20 cellular contexts compared by ENCODE assay signal in the genomic region with DNA sequence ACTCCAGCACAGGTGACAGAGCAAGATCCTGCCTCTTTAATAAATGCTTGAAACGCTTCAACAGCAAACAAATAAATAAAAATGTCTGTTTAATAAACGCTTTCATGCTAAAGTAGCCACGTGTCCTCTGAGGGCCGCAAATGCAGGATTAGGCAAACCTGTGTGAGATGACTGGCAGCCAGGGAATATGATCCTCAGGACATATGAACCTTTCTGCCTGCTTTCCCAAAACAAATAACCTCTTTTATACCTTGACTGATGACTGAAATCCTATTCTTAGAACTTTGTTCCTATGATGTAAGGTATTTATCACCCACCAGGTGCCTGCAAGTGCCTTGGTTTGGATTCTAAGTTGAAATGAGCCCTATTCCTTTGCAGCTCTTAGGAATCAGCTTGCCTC. TPM values are rescaled to one million over a fixed set of nuclear protein-coding genes. Genes with fewer than 3 reads are reported as not detected.
DNase-seq lines count a peak whose midpoint lies in the region; ATAC-seq and TF ChIP-seq lines count a peak whose summit lies in the region.
"Had no signal": no experiment of that assay in that cellular context is flagged by ENCODE, and none has a peak within 500 bp of the region (broad histone marks: within the 10 kb centered on the region; RNA-seq: fewer than 3 reads in every experiment).

No MANE protein-coding gene starts in this region.

- H3K27ac ChIP-seq in psoas muscle = peak overlapping the region; percentile 73
- H3K27ac ChIP-seq: C4-2B had no signal

- H3K9me3 ChIP-seq in psoas muscle = no peaks in the 10 kb centered on the region

- ATAC-seq in psoas muscle = peak; percentile 72 to 81 (median 76)
- ATAC-seq: Right ventricle myocardium inferior had no signal

- intact Hi-C loops in psoas muscle (cut with DNase I) (loop anchor here in 1 of 2 donors (5.0 kb wide), 2 partner anchors 132 to 257 kb away; no protein-coding TSS in a partner anchor), posterior vena cava (cut with DNase I) (no loop called here)

- H3K4me1 ChIP-seq in psoas muscle = peaks cover 29% of the 10 kb centered on the region

- no peak for TF ChIP-seq CTCF in psoas muscle (IDR thresholded peaks at IDR 0.05)

- DNase-seq in NCI-H187 treated with DMSO at 0.1 percent for 48 hours (lab: John Stamatoyannopoulos, UW) (peak; percentile 41), NCI-H187 (lab: John Stamatoyannopoulos, UW) (no peak), NCI-H2107 (lab: John Stamatoyannopoulos, UW) (peak; percentile 80), NCI-H526 (lab: John Stamatoyannopoulos, UW) (peak; percentile 26 to 27), psoas muscle (no peak), activated T-cell treated with anti-CD3 and anti-CD28 coated beads for 4 hours (no peak), posterior vena cava (ENCODE audit: low spot score) (no peak)
- DNase-seq in activated CD4-positive, alpha-beta T cell treated with anti-CD3 and anti-CD28 coated beads, Interleukin-2, amount 50 U/mL, for 48 hours = no peak
- DNase-seq: 8988T, COR-L47, DMS153, HCEC 1CT, Karpas-422, MM.1S, NCI-H1105 treated with DMSO at 0.1 percent for 48 hours, NCI-H2081 treated with DMSO at 0.1 percent for 48 hours, NCI-H524 treated with DMSO at 0.1 percent for 48 hours had no signal

- no peaks in the 10 kb centered on the region for H3K36me3 ChIP-seq in psoas muscle (ENCODE audit: insufficient read depth in 1 of 2, low read depth in 1 of 2)

- H3K27me3 ChIP-seq in psoas muscle (ENCODE audit: insufficient read depth in 3 of 3, low read length in 2 of 3) = no peaks in the 10 kb centered on the region

- WGBS in psoas muscle, 3 donors = 18 to 33% (median 22%) methylated on average over 4 of the region's 4 CpGs

- H3K4me3 ChIP-seq in psoas muscle = no peak overlapping the region

RNA-seq across cellular contexts. Expression of gene FLVCR2, which starts 14.5 kb away (rescaled TPM):
- total RNA-seq in psoas muscle (1 to 10 TPM in 3 of 4 donors, under 1 TPM in 1; 0.71 to 9.4 (median 5.7) TPM), posterior vena cava (1 to 10 TPM; 4.8 to 7.9 TPM)
- 1 to 10 TPM; 2.5 to 9.8 (median 4.2) TPM for polyA plus RNA-seq in psoas muscle

RNA-seq across cellular contexts. Expression of gene BATF, which starts 41.7 kb away (rescaled TPM):
- total RNA-seq in psoas muscle (under 1 TPM in 3 of 4 donors, not detected in 1; 0.58 to 0.77 (median 0.76) TPM), posterior vena cava (1 to 10 TPM; 2.0 to 2.5 TPM)
- under 1 TPM; 0.29 to 0.86 (median 0.70) TPM for polyA plus RNA-seq in psoas muscle
- total RNA-seq: G401 had no signal

Comparison
In these comparisons a context has a peak if more than half of its experiments do, and no peak if none do; other contexts are left out.
1. DNase-seq: peak in NCI-H187 treated with DMSO at 0.1 percent for 48 hours (single experiment), NCI-H2107 (single experiment) and NCI-H526 (2 of 2); none in NCI-H187 (0 of 2), psoas muscle (0 of 2), activated CD4-positive, alpha-beta T cell treated with anti-CD3 and anti-CD28 coated beads, Interleukin-2, amount 50 U/mL, for 48 hours (0 of 2), activated T-cell treated with anti-CD3 and anti-CD28 coated beads for 4 hours (single experiment) and posterior vena cava (single experiment).